Comparison of ENCODE assay signal across 8 cellular contexts in genomic region chr19:38852231-38853044, GRCh38. TPM values are rescaled to one million over a fixed set of nuclear protein-coding genes. Genes with fewer than 3 reads are reported as not detected.
DNase-seq lines count a peak whose midpoint lies in the region; ATAC-seq and TF ChIP-seq lines count a peak whose summit lies in the region.

No MANE protein-coding gene starts in this region.

- no peaks in the 10 kb centered on the region for H3K9me2 ChIP-seq in SU-DHL-6 (replicated peaks; ENCODE audit: insufficient read depth, low read length)

- ATAC-seq in left cardiac atrium (no peak), HG02973 (IDR thresholded peaks at IDR 0.05; ENCODE audit: unreplicated experiment) (no peak), GM21515 (IDR thresholded peaks at IDR 0.05; ENCODE audit: unreplicated experiment) (no peak)

- H3K27me3 ChIP-seq in SU-DHL-6 (ENCODE audit: low read length): no peaks in the 10 kb centered on the region

- no peaks in the 10 kb centered on the region for H3K9me3 ChIP-seq in SU-DHL-6 (ENCODE audit: insufficient read depth, low read length)

- H4K20me1 ChIP-seq in SU-DHL-6 (ENCODE audit: low read depth, low read length): peaks cover 10% of the 10 kb centered on the region; the same call in 1 of the 2 replicates

- H3K4me3 ChIP-seq in AG09309 (ENCODE audit: control insufficient read depth, low read depth, low read length) (peak overlapping the region; percentile 79), SU-DHL-6 (ENCODE audit: insufficient read depth, low read length, poor library complexity, severe bottlenecking) (peak overlapping the region; percentile 93)

- POLR2A ChIA-PET in HEK293T (lab: Yijun Ruan, JAX): interaction anchor here (1.0 to 2.3 kb wide), 8 partner anchors 11 to 83 kb away, joined by 3 to 14 read pairs (median 6); partner anchors contain the start of genes MRPS12, NFKBIB, RINL and SARS2

- H3K9ac ChIP-seq in SU-DHL-6 (ENCODE audit: low read length): peak overlapping the region; percentile 97

- H3K79me2 ChIP-seq in SU-DHL-6 (ENCODE audit: insufficient read depth, low read length): peaks cover 24% of the 10 kb centered on the region

- intact Hi-C loops in left cardiac atrium (cut with DNase I) (no loop called here), posterior vena cava (cut with DNase I) (loop anchor here (2.0 to 5.0 kb wide), 2 partner anchors 26 to 205 kb away; partner anchors contain the start of genes ACTN4 (in 1 of the 2) and RINL (in 1 of the 2))

- H3K27ac ChIP-seq in SU-DHL-6 (ENCODE audit: low read depth, low read length): peak overlapping the region; percentile 90

- H3K4me2 ChIP-seq in SU-DHL-6 (ENCODE audit: low read depth, low read length, poor library complexity, severe bottlenecking): peak overlapping the region; percentile 90

- H3K36me3 ChIP-seq in SU-DHL-6 (ENCODE audit: low read length): peaks cover 10% of the 10 kb centered on the region

- CTCF ChIA-PET in HEK293T (lab: Yijun Ruan, JAX): no interaction called here

- DNase-seq in AG09309 (ENCODE audit: low read depth) (no peak), HEK293T (ENCODE audit: extremely low spot score) (peak; percentile 40), amniotic epithelial cell (ENCODE audit: low read depth) (peak; percentile 43), left cardiac atrium (peak; percentile 79), posterior vena cava (ENCODE audit: low spot score) (peak; percentile 88)

- peaks cover 33% of the 10 kb centered on the region for H3F3A ChIP-seq in SU-DHL-6 (ENCODE audit: insufficient read depth)

- peak overlapping the region; percentile 32 for H2AFZ ChIP-seq in SU-DHL-6 (ENCODE audit: low read depth, low read length, severe bottlenecking)

- TF ChIP-seq CTCF in AG09309 (IDR thresholded peaks at IDR 0.05; ENCODE audit: control insufficient read depth, insufficient read depth, low read depth, low read length, missing control alignments) (no peak), SU-DHL-6 (IDR thresholded peaks at IDR 0.05; ENCODE audit: insufficient read depth, low read length, poor library complexity, severe bottlenecking) (no peak)

TF ChIP-seq in HEK293T, 16 proteins besides CTCF, POLR2A, EP300 and RAD21:
- TF ChIP-seq BHLHE40 (IDR thresholded peaks at IDR 0.05; ENCODE audit: borderline replicate concordance) (no peak), SP1 (IDR thresholded peaks at IDR 0.05) (no peak), SUZ12 (IDR thresholded peaks at IDR 0.05) (no peak), L3MBTL2 (conservative IDR thresholded peaks at IDR 0.05) (peak; percentile 44), LEF1 (IDR thresholded peaks at IDR 0.05; ENCODE audit: borderline replicate concordance) (no peak), NFRKB (IDR thresholded peaks at IDR 0.05) (no peak), FOXK2 (IDR thresholded peaks at IDR 0.05) (no peak), HDGF (IDR thresholded peaks at IDR 0.05; ENCODE audit: borderline replicate concordance) (no peak)

RNA-seq across cellular contexts. Expression of gene HNRNPL, which starts 2.7 kb away (rescaled TPM):
- 100 to 1,000 TPM; 179 to 185 TPM for total RNA-seq in left cardiac atrium
- total RNA-seq in posterior vena cava: 100 to 1,000 TPM; 191 to 194 TPM

RNA-seq across cellular contexts. Expression of gene ECH1, which starts 20.8 kb away (rescaled TPM):
- total RNA-seq in left cardiac atrium (100 to 1,000 TPM; 449 to 630 TPM), posterior vena cava (100 to 1,000 TPM; 100 to 158 TPM)

RNA-seq across cellular contexts. Expression of gene RINL, which starts 25.6 kb away (rescaled TPM):
- total RNA-seq in left cardiac atrium (1 to 10 TPM; 4.4 to 7.6 TPM), posterior vena cava (1 to 10 TPM; 5.8 to 6.1 TPM)

RNA-seq across cellular contexts. Expression of gene LGALS4, which starts 39.7 kb away (rescaled TPM):
- total RNA-seq in left cardiac atrium (1 to 10 TPM in 1 of 2 donors, under 1 TPM in 1; 0.85 to 1.4 TPM), posterior vena cava (under 1 TPM in 1 of 2 donors, not detected in 1; 0.86 TPM)

RNA-seq across cellular contexts. Expression of gene SIRT2, which starts 47.0 kb away (rescaled TPM):
- total RNA-seq in left cardiac atrium: 10 to 100 TPM; 63.3 to 92.1 TPM
- total RNA-seq in posterior vena cava: 10 to 100 TPM; 41.7 to 48.1 TPM

Comparison
In these comparisons a context has a peak if more than half of its experiments do, and no peak if none do; other contexts are left out.
1. intact Hi-C loops: an anchor here in posterior vena cava (2.0 to 5.0 kb wide); none called in left cardiac atrium.